ENCODE assay signal across 12 cellular contexts in genomic region chr10:96618648-96619047, GRCh38. TPM values are rescaled to one million over a fixed set of nuclear protein-coding genes. Genes with fewer than 3 reads are reported as not detected.
DNase-seq lines count a peak whose midpoint lies in the region; ATAC-seq and TF ChIP-seq lines count a peak whose summit lies in the region.
"Had no signal": no experiment of that assay in that cellular context is flagged by ENCODE, and none has a peak within 500 bp of the region (broad histone marks: within the 10 kb centered on the region; RNA-seq: fewer than 3 reads in every experiment).

No MANE protein-coding gene starts in this region.

- peaks cover 2% of the 10 kb centered on the region for H3K36me3 Mint-ChIP-seq in CD8-positive, alpha-beta T cell

- no peak overlapping the region for H3K4me3 ChIP-seq in choroid plexus epithelial cell (ENCODE audit: low read depth, low read length)
- no peak overlapping the region for H3K4me3 ChIP-seq in CD8-positive, alpha-beta T cell (ENCODE audit: low read depth, low read length)
- H3K4me3 ChIP-seq in Karpas-422 (ENCODE audit: low read length) = no peak overlapping the region

- H3K27ac Mint-ChIP-seq in CD8-positive, alpha-beta T cell = no peak overlapping the region

- no peak overlapping the region for H3K27ac ChIP-seq in CD8-positive, alpha-beta T cell (ENCODE audit: low read depth, low read length)
- H3K27ac ChIP-seq in Karpas-422 (ENCODE audit: low read length) = no peak overlapping the region

- H3K4me1 ChIP-seq in CD8-positive, alpha-beta T cell (ENCODE audit: insufficient read depth, low read length) = no peaks in the 10 kb centered on the region
- no peaks in the 10 kb centered on the region for H3K4me1 ChIP-seq in Karpas-422 (ENCODE audit: low read length)

- H3K9me3 ChIP-seq in CD8-positive, alpha-beta T cell (ENCODE audit: low read length) = no peaks in the 10 kb centered on the region
- H3K9me3 ChIP-seq in Karpas-422 (ENCODE audit: low read length) = no peaks in the 10 kb centered on the region

- H3K27me3 Mint-ChIP-seq in CD8-positive, alpha-beta T cell (ENCODE audit: low read depth) = no peaks in the 10 kb centered on the region
- H3K27me3 Mint-ChIP-seq: B cell, memory B cell had no signal

- no peaks in the 10 kb centered on the region for H3K36me3 ChIP-seq in CD8-positive, alpha-beta T cell (ENCODE audit: insufficient read depth, low read length)
- H3K36me3 ChIP-seq in Karpas-422 (ENCODE audit: insufficient read depth, low read length) = peaks cover 17% of the 10 kb centered on the region

- no peaks in the 10 kb centered on the region for H3K9me3 Mint-ChIP-seq in CD8-positive, alpha-beta T cell
- H3K9me3 Mint-ChIP-seq: memory B cell had no signal

- H3K4me2 ChIP-seq in Karpas-422 (ENCODE audit: low read depth, low read length, poor library complexity, severe bottlenecking) = no peak overlapping the region

- ATAC-seq in CD8-positive, alpha-beta T cell = no peak

- no peaks in the 10 kb centered on the region for H3K27me3 ChIP-seq in CD8-positive, alpha-beta T cell (ENCODE audit: insufficient read depth, low read length)
- no peaks in the 10 kb centered on the region for H3K27me3 ChIP-seq in Karpas-422 (ENCODE audit: low read length)

- H4K20me1 ChIP-seq in Karpas-422 (ENCODE audit: insufficient read depth, low read depth, low read length) = no peaks in the 10 kb centered on the region

- intact Hi-C loops in CD8-positive, alpha-beta T cell (cut with DNase I, micrococcal nuclease) = no loop called here

- DNase-seq in A172 (ENCODE audit: low spot score) (peak; percentile 16), NCI-H2081 (lab: John Stamatoyannopoulos, UW) (peak; percentile 35 to 74), choroid plexus epithelial cell (ENCODE audit: low read depth) (peak; percentile 54), medulla oblongata (ENCODE audit: extremely low spot score) (peak; percentile 90), RPMI8226 (no peak), iPS-NIHi7 (ENCODE audit: extremely low spot score) (no peak), Karpas-422 (no peak)
- no peak for DNase-seq in CD8-positive, alpha-beta T cell
- DNase-seq: NCI-H1930, T-helper 9 cell had no signal

- POLR2A ChIA-PET in CD8-positive, alpha-beta T cell (lab: Charles Lee) = no interaction called here

- no peaks in the 10 kb centered on the region for H3K9me2 ChIP-seq in Karpas-422 (replicated peaks; ENCODE audit: insufficient read depth, low read length)

- H3K4me1 Mint-ChIP-seq in CD8-positive, alpha-beta T cell (ENCODE audit: low read depth) = no peaks in the 10 kb centered on the region
- H3K4me1 Mint-ChIP-seq: B cell had no signal

- no peak overlapping the region for H3K9ac ChIP-seq in Karpas-422 (ENCODE audit: low read length)

- CTCF ChIA-PET in CD8-positive, alpha-beta T cell (lab: Charles Lee) = interaction anchor here (1.1 kb wide), 1 partner anchor 73 kb away, joined by 3 read pairs; no protein-coding TSS in a partner anchor

- H3K79me2 ChIP-seq in Karpas-422 (ENCODE audit: low read length) = peaks cover 6% of the 10 kb centered on the region; the same call in 1 of the 2 replicates

- no peak overlapping the region for H2AFZ ChIP-seq in Karpas-422 (ENCODE audit: low read length)

- TF ChIP-seq CTCF in choroid plexus epithelial cell (conservative IDR thresholded peaks at IDR 0.05; ENCODE audit: low read depth, low read length) = no peak
- no peak for TF ChIP-seq CTCF in CD8-positive, alpha-beta T cell (IDR thresholded peaks at IDR 0.05)

- no peak overlapping the region for H3K4me3 Mint-ChIP-seq in CD8-positive, alpha-beta T cell
- H3K4me3 Mint-ChIP-seq: B cell, memory B cell had no signal

RNA-seq across cellular contexts. Expression of gene TM9SF3, which starts 31.8 kb away (rescaled TPM):
- total RNA-seq in A172 (2014; rRNA removed; shearing (Covaris generic)) = 144 and 146 TPM in 2 replicates
- total RNA-seq in CD8-positive, alpha-beta T cell = 100 to 1,000 TPM; 105 to 106 TPM
- total RNA-seq in Karpas-422 (2014; rRNA removed; shearing (Covaris generic); ENCODE audit: low replicate concordance) = 17.9 and 32.5 TPM in 2 replicates

Comparison
In these comparisons a context has a peak if more than half of its experiments do, and no peak if none do; other contexts are left out.
1. DNase-seq: peak in A172 (single experiment), NCI-H2081 (2 of 2), choroid plexus epithelial cell (single experiment) and medulla oblongata (single experiment); none in RPMI8226 (single experiment), iPS-NIHi7 (single experiment), CD8-positive, alpha-beta T cell (0 of 7) and Karpas-422 (single experiment).